1 cellular context compared by ENCODE assay signal in genomic region chr22:35522571-35523149, GRCh38.
TF ChIP-seq lines count a peak whose summit lies in the region.

No MANE protein-coding gene starts in this region.

TF ChIP-seq in K562, 482 proteins besides CTCF, POLR2A, EP300 and RAD21 (continued from another document):
- TF ChIP-seq TSHZ1 (CRISPR knock-in tag; IDR thresholded peaks at IDR 0.05) (no peak), RFX7 (CRISPR knock-in tag; IDR thresholded peaks at IDR 0.05) (no peak), ZFP36 (IDR thresholded peaks at IDR 0.05; ENCODE audit: low read depth, low read length, partially characterized antibody) (no peak), KAT8 (IDR thresholded peaks at IDR 0.05; ENCODE audit: low read depth) (no peak), ZBTB12 (CRISPR knock-in tag; IDR thresholded peaks at IDR 0.05) (no peak)
